Comparison of ENCODE assay signal across 8 cellular contexts in the genomic region with DNA sequence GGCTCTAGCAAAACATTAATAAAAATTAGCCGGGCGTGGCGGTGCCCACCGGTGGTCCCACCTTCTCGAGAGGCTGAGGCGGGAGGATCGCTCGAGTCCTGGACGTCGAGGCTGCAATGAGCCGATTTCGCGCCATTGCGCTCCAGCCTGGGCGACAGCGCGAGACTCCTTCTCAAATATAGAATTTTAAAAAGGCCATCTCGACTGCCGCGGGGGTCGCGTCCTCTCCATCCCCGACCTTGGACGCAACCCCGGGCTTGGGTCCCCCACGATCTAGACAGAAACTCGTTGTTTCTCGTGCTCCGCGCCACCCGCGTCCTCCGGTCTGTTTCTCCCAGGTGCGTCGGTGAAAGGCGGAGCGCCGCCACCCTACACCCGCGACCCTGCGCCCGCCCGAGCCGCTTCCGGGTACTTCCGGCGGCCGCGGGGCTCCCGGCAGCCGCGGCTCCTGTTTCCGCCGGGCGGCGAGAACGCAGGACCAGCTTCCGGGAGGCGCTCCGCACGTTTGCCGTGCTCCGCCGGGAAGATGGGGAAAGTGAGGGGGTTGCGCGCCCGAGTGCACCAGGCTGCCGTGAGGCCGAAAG. TPM values are rescaled to one million over a fixed set of nuclear protein-coding genes. Genes with fewer than 3 reads are reported as not detected.
DNase-seq lines count a peak whose midpoint lies in the region; ATAC-seq, FAIRE-seq and TF ChIP-seq lines count a peak whose summit lies in the region.

A gene with protein sequence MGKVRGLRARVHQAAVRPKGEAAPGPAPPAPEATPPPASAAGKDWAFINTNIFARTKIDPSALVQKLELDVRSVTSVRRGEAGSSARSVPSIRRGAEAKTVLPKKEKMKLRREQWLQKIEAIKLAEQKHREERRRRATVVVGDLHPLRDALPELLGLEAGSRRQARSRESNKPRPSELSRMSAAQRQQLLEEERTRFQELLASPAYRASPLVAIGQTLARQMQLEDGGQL (plus strand): TSS at position 498 of the 584 bp plus-strand sequence. CDS start 29 bp downstream, at position 527.

- intact Hi-C loops in kidney (cut with DNase I), result no loop called here

- peak; percentile 70 for ATAC-seq in HG03045 (IDR thresholded peaks at IDR 0.05; ENCODE audit: unreplicated experiment)

- peak within 1 kb of the TSS; percentile 59 to 93 for H3K4me3 ChIP-seq in kidney (ENCODE audit: low read length in 2 of 2)

- no peak for TF ChIP-seq CTCF in kidney (IDR thresholded peaks at IDR 0.05; ENCODE audit: borderline replicate concordance, extremely low read depth, insufficient read depth)

- no peaks in the 10 kb centered on the region for H3K36me3 ChIP-seq in kidney (ENCODE audit: control insufficient read depth in 1 of 2, insufficient read depth in 2 of 2, low read length in 2 of 2)

- no peaks in the 10 kb centered on the region for H3K9me3 ChIP-seq in kidney (ENCODE audit: control insufficient read depth in 1 of 2, low read length in 2 of 2)

- H3K4me1 ChIP-seq in kidney (ENCODE audit: control insufficient read depth in 1 of 2, insufficient read depth in 1 of 2, low read depth in 1 of 2, low read length in 2 of 2), result peaks cover 12 to 18% of the 10 kb centered on the region in 2 donors

- no peak for FAIRE-seq in kidney (lab: Jason Lieb, UNC)

- DNase-seq in NK-92 treated with Interleukin-12 subunit alpha and Interleukin-12 subunit beta, amount 100 ng/mL, for 24 hours (lab: John Stamatoyannopoulos, UW), result peak; percentile 61
- DNase-seq in NK-92 (lab: John Stamatoyannopoulos, UW; ENCODE audit: unreplicated experiment) (no peak), NCI-H345 treated with DMSO at 0.1 percent for 48 hours (lab: John Stamatoyannopoulos, UW; ENCODE audit: unreplicated experiment) (peak; percentile 66), cerebellar cortex (ENCODE audit: low spot score) (peak; percentile 73), kidney (peak; percentile 94)
- peak; percentile 72 for DNase-seq in activated CD4-positive, alpha-beta T cell treated with anti-CD3 and anti-CD28 coated beads for 1 hour
- peak; percentile 69 to 77 for DNase-seq in stimulated activated CD4-positive, alpha-beta T cell treated with anti-CD3 and anti-CD28 coated beads, Interleukin-15, amount 100 ng/mL, for 48 hours (ENCODE audit: low read depth in 2 of 2)

- H3K9ac ChIP-seq in kidney (ENCODE audit: low read length in 2 of 2), result peak within 1 kb of the TSS; percentile 67 to 78

- peak within 1 kb of the TSS; percentile 10 to 43 for H3K27ac ChIP-seq in kidney (ENCODE audit: low read depth in 2 of 2, low read length in 2 of 2)

RNA-seq across cellular contexts. Expression of the gene that starts here (rescaled TPM):
- total RNA-seq in kidney, result 27.1 TPM
- polyA plus RNA-seq in kidney (ENCODE audit: insufficient read depth, low read depth, low replicate concordance), result 35.1 TPM
